8 cellular contexts compared by ENCODE assay signal in the genomic region with DNA sequence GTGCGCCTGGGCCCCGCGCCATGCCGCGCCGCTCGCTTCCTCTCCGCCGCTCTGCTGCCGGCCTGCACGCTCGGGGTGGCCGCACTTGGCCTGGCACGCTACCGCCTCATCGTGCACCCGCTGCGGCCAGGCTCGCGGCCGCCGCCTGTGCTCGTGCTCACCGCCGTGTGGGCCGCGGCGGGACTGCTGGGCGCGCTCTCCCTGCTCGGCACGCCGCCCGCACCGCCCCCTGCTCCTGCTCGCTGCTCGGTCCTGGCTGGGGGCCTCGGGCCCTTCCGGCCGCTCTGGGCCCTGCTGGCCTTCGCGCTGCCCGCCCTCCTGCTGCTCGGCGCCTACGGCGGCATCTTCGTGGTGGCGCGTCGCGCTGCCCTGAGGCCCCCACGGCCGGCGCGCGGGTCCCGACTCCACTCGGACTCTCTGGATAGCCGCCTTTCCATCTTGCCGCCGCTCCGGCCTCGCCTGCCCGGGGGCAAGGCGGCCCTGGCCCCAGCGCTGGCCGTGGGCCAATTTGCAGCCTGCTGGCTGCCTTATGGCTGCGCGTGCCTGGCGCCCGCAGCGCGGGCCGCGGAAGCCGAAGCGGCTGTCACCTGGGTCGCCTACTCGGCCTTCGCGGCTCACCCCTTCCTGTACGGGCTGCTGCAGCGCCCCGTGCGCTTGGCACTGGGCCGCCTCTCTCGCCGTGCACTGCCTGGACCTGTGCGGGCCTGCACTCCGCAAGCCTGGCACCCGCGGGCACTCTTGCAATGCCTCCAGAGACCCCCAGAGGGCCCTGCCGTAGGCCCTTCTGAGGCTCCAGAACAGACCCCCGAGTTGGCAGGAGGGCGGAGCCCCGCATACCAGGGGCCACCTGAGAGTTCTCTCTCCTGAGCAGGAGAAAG. TPM values are rescaled to one million over a fixed set of nuclear protein-coding genes. Genes with fewer than 3 reads are reported as not detected.
A peak's percentile ranks its signal among the peaks of the same experiment; 100 is the strongest.
DNase-seq lines count a peak whose midpoint lies in the region; ATAC-seq and TF ChIP-seq lines count a peak whose summit lies in the region.

No MANE protein-coding gene starts in this region.

- intact Hi-C loops in esophagus squamous epithelium (cut with DNase I) = no loop called here

- peak in 4 of 6 experiments; percentile 48 to 64 (median 53) for TF ChIP-seq CTCF in esophagus squamous epithelium (IDR thresholded peaks at IDR 0.05)

- TF ChIP-seq POLR2A in esophagus squamous epithelium (IDR thresholded peaks at IDR 0.05) = no peak

- H3K4me1 ChIP-seq in esophagus squamous epithelium (peaks cover 13 to 25% (median 14%) of the 10 kb centered on the region in 3 donors), mucosa of rectum (ENCODE audit: control insufficient read depth in 2 of 2, insufficient read depth in 2 of 2, low read length in 2 of 2) (no peaks in the 10 kb centered on the region)

- H3K9ac ChIP-seq in mucosa of rectum (ENCODE audit: low read depth in 1 of 2, low read length in 2 of 2) = peak overlapping the region in 1 of 2 donors; percentile 49

- H3K9me3 ChIP-seq in esophagus squamous epithelium = no peaks in the 10 kb centered on the region
- H3K9me3 ChIP-seq in mucosa of rectum (ENCODE audit: control insufficient read depth in 2 of 2, low read length in 2 of 2) = no peaks in the 10 kb centered on the region

- H3K36me3 ChIP-seq in esophagus squamous epithelium (peaks cover 0 to 36% (median 0%) of the 10 kb centered on the region in 3 donors), mucosa of rectum (ENCODE audit: control insufficient read depth in 2 of 2, insufficient read depth in 2 of 2, low read length in 2 of 2) (peaks cover 2% of the 10 kb centered on the region in 2 donors)

- H3K27ac ChIP-seq in esophagus squamous epithelium (peak overlapping the region; percentile 5 to 82 (median 64)), mucosa of rectum (ENCODE audit: low read depth in 2 of 2, low read length in 2 of 2) (peak overlapping the region in 1 of 2 donors; percentile 32)

- ATAC-seq in GM21737 (IDR thresholded peaks at IDR 0.05; ENCODE audit: unreplicated experiment) = no peak

- DNase-seq in activated CD4-positive, alpha-beta T cell treated with anti-CD3 and anti-CD28 coated beads for 48 hours = peak; percentile 57
- DNase-seq in activated CD4-positive, alpha-beta T cell treated with anti-CD3 and anti-CD28 coated beads, Interleukin-2, amount 50 U/mL, for 4 hours = no peak
- peak; percentile 47 for DNase-seq in activated CD8-positive, alpha-beta memory T cell treated with anti-CD3 and anti-CD28 coated beads, Interleukin-2, amount 50 U/mL, for 4 hours
- DNase-seq in esophagus squamous epithelium (lab: John Stamatoyannopoulos, UW) (no peak), ureter (ENCODE audit: low spot score) (peak; percentile 78), NCI-H2029 (lab: John Stamatoyannopoulos, UW) (no peak)

- WGBS in esophagus squamous epithelium, 2 donors = 3 to 13% methylated on average over 14 to 27 of the region's 97 CpGs

- H3K27me3 ChIP-seq in esophagus squamous epithelium (peaks cover 0 to 18% (median 0%) of the 10 kb centered on the region in 4 donors), mucosa of rectum (ENCODE audit: control insufficient read depth in 2 of 2, insufficient read depth in 2 of 2, low read length in 2 of 2) (peaks cover 0 to 7% of the 10 kb centered on the region in 2 donors)

- H3K4me3 ChIP-seq in esophagus squamous epithelium (peak overlapping the region; percentile 28 to 69 (median 43)), mucosa of rectum (ENCODE audit: low read length in 2 of 2) (peak overlapping the region; percentile 44 to 48)

RNA-seq across cellular contexts. Expression of gene GPR62, which starts 1.0 kb away (rescaled TPM):
- total RNA-seq in esophagus squamous epithelium = under 1 TPM in 2 of 4 donors, not detected in 2; 0.09 to 0.38 TPM
- 0.57 TPM for total RNA-seq in ureter

RNA-seq across cellular contexts. Expression of gene PCBP4, which starts 11.1 kb away (rescaled TPM):
- total RNA-seq in esophagus squamous epithelium = 10 to 100 TPM; 13.0 to 47.3 (median 19.5) TPM
- 40.8 TPM for total RNA-seq in ureter

RNA-seq across cellular contexts. Expression of gene PARP3, which starts 14.0 kb away (rescaled TPM):
- total RNA-seq in esophagus squamous epithelium = 10 to 100 TPM in 2 of 4 donors, 1 to 10 TPM in 2; 7.3 to 33.0 (median 14.2) TPM
- 48.5 TPM for total RNA-seq in ureter

RNA-seq across cellular contexts. Expression of gene RRP9, which starts 14.4 kb away (rescaled TPM):
- total RNA-seq in esophagus squamous epithelium (10 to 100 TPM; 11.1 to 30.3 (median 21.3) TPM), ureter (28.2 TPM)

RNA-seq across cellular contexts. Expression of gene ABHD14B, which starts 17.7 kb away (rescaled TPM):
- total RNA-seq in esophagus squamous epithelium = 10 to 100 TPM; 29.6 to 54.4 (median 33.4) TPM
- 55.3 TPM for total RNA-seq in ureter

Comparison
In these comparisons a context has a peak if more than half of its experiments do, and no peak if none do; other contexts are left out.
1. DNase-seq: peak in activated CD4-positive, alpha-beta T cell treated with anti-CD3 and anti-CD28 coated beads for 48 hours (single experiment), activated CD8-positive, alpha-beta memory T cell treated with anti-CD3 and anti-CD28 coated beads, Interleukin-2, amount 50 U/mL, for 4 hours (single experiment) and ureter (single experiment); none in activated CD4-positive, alpha-beta T cell treated with anti-CD3 and anti-CD28 coated beads, Interleukin-2, amount 50 U/mL, for 4 hours (0 of 2), esophagus squamous epithelium (single experiment) and NCI-H2029 (single experiment).